ENCODE assay signal across 8 cellular contexts in genomic region chr13:74575729-74576125, GRCh38.
DNase-seq lines count a peak whose midpoint lies in the region; ATAC-seq and TF ChIP-seq lines count a peak whose summit lies in the region.

No MANE protein-coding gene starts in this region.

- no peaks in the 10 kb centered on the region for H4K20me1 ChIP-seq in BLaER1

- no peaks in the 10 kb centered on the region for H3K36me3 ChIP-seq in BLaER1
- no peaks in the 10 kb centered on the region for H3K36me3 ChIP-seq in skeletal muscle satellite cell (ENCODE audit: insufficient read depth, low read length)

- DNase-seq in activated B cell treated with CpG ODN at 0.5 μM for 24 hours (no peak), cardiac fibroblast (ENCODE audit: low read depth in 2 of 2) (peak; percentile 50 to 67), iPS-NIHi7 (ENCODE audit: extremely low spot score) (peak; percentile 81), NCI-H2107 (lab: John Stamatoyannopoulos, UW) (no peak)

- no peaks in the 10 kb centered on the region for H3K9me3 Mint-ChIP-seq in activated B cell treated with CpG ODN at 0.5 μM for 24 hours

- peak overlapping the region; percentile 57 for H3K4me2 ChIP-seq in BLaER1
- peak overlapping the region; percentile 91 for H3K4me2 ChIP-seq in skeletal muscle satellite cell (ENCODE audit: low read length)

- CTCF ChIA-PET in activated B cell treated with CpG ODN at 0.5 μM for 24 hours (lab: Charles Lee), result no interaction called here

- peaks cover 5% of the 10 kb centered on the region for H3K4me1 Mint-ChIP-seq in activated B cell treated with CpG ODN at 0.5 μM for 24 hours

- H3K9ac ChIP-seq in BLaER1, result no peak overlapping the region
- peak overlapping the region; percentile 65 for H3K9ac ChIP-seq in skeletal muscle satellite cell (ENCODE audit: low read depth, low read length)

- peak overlapping the region; percentile 49 for H3K4me3 Mint-ChIP-seq in activated B cell treated with CpG ODN at 0.5 μM for 24 hours

- no peaks in the 10 kb centered on the region for H3K4me1 ChIP-seq in BLaER1
- H3K4me1 ChIP-seq in skeletal muscle satellite cell (ENCODE audit: control insufficient read depth, insufficient read depth, low read length), result peaks cover 3% of the 10 kb centered on the region

- H3K36me3 Mint-ChIP-seq in activated B cell treated with CpG ODN at 0.5 μM for 24 hours (ENCODE audit: low read depth), result no peaks in the 10 kb centered on the region

- intact Hi-C loops in activated B cell treated with CpG ODN at 0.5 μM for 24 hours (cut with micrococcal nuclease), result no loop called here

- ATAC-seq in HG02981 (IDR thresholded peaks at IDR 0.05; ENCODE audit: unreplicated experiment) (peak; percentile 64), activated B cell treated with CpG ODN at 0.5 μM for 24 hours (ENCODE audit: low read depth) (no peak), GM19463 (IDR thresholded peaks at IDR 0.05; ENCODE audit: unreplicated experiment) (no peak)

- H3K4me3 ChIP-seq in BLaER1 (peak overlapping the region; percentile 48), cardiac fibroblast (replicated peaks in 1 of 2; ENCODE audit: low read depth in 2 of 2, low read length in 2 of 2) (peak overlapping the region; percentile 38 to 51), skeletal muscle satellite cell (ENCODE audit: low read length) (peak overlapping the region; percentile 66)

- H3K27me3 ChIP-seq in BLaER1 (peaks cover 11% of the 10 kb centered on the region), skeletal muscle satellite cell (ENCODE audit: control insufficient read depth, insufficient read depth, low read length) (no peaks in the 10 kb centered on the region)

- H3K27me3 Mint-ChIP-seq in activated B cell treated with CpG ODN at 0.5 μM for 24 hours, result peaks cover 45% of the 10 kb centered on the region

- no peaks in the 10 kb centered on the region for H3K9me3 ChIP-seq in BLaER1
- H3K9me3 ChIP-seq in skeletal muscle satellite cell (replicated peaks; ENCODE audit: low read length), result no peaks in the 10 kb centered on the region

- POLR2A ChIA-PET in activated B cell treated with CpG ODN at 0.5 μM for 24 hours (lab: Charles Lee), result no interaction called here

- H3K27ac ChIP-seq in BLaER1, result no peak overlapping the region

- TF ChIP-seq CTCF in activated B cell treated with CpG ODN at 0.5 μM for 24 hours (IDR thresholded peaks at IDR 0.05) (no peak), cardiac fibroblast (IDR thresholded peaks at IDR 0.05; ENCODE audit: low read depth, low read length) (no peak)

- no peak overlapping the region for H3K27ac Mint-ChIP-seq in activated B cell treated with CpG ODN at 0.5 μM for 24 hours

Comparison
In these comparisons a context has a peak if more than half of its experiments do, and no peak if none do; other contexts are left out.
1. DNase-seq: peak in cardiac fibroblast (2 of 2) and iPS-NIHi7 (single experiment); none in activated B cell treated with CpG ODN at 0.5 μM for 24 hours (single experiment) and NCI-H2107 (single experiment).
2. Peak in every context shown above with its lines, with median percentiles within 50 percentile points of each other: H3K4me3 ChIP-seq.